Comparison of ENCODE assay signal across 1 cellular context in genomic region chr11:111765320-111765983, GRCh38.
A peak's percentile ranks its signal among the peaks of the same experiment; 100 is the strongest.
TF ChIP-seq lines count a peak whose summit lies in the region.

No MANE protein-coding gene starts in this region.

TF ChIP-seq in GM12878, 131 proteins besides CTCF, POLR2A, EP300 and RAD21 (continued from another document):
- TF ChIP-seq ETV6 (conservative IDR thresholded peaks at IDR 0.05 in 1 of 2, IDR thresholded peaks at IDR 0.05 in 1 of 2; ENCODE audit: borderline replicate concordance in 1 of 2, low read depth in 1 of 2) = 0 out of 4 replicates have a peak, but pooled peaks of 1 of the 2 experiments have one; percentile 3
- TF ChIP-seq EGR1 (IDR thresholded peaks at IDR 0.05; ENCODE audit: borderline replicate concordance in 1 of 2, low read depth in 2 of 2, low read length in 2 of 2) = peak in 1 of 2 experiments; percentile 65; a peak in 2 of 3 replicates
